Comparison of ENCODE assay signal across 14 cellular contexts in the genomic region with DNA sequence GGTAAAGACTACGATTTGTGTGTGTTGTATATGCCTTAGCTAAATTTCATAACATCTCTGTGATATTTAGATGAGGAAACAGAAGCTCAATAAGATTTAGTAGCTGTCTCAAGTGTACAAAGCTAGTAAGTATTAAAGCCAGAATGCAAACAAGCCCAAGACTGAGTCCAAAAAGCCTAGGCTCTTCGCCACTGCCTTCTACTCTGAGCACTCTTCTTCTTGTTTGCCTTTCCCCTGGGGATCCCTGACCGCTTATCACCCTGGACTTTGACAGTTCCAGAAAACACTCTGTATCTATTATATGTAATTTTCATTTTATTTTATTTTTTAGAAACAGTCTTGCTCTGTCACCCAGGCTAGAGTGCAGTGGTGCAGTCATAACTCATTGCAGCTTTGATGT. TPM values are rescaled to one million over a fixed set of nuclear protein-coding genes. Genes with fewer than 3 reads are reported as not detected.
DNase-seq lines count a peak whose midpoint lies in the region; ATAC-seq and TF ChIP-seq lines count a peak whose summit lies in the region.
"Had no signal": no experiment of that assay in that cellular context is flagged by ENCODE, and none has a peak within 500 bp of the region (broad histone marks: within the 10 kb centered on the region; RNA-seq: fewer than 3 reads in every experiment).

No MANE protein-coding gene starts in this region.

- POLR2A ChIA-PET in RWPE1 (lab: Yijun Ruan, JAX; ENCODE audit: low non-redundant PET), result no interaction called here
- POLR2A ChIA-PET in CD8-positive, alpha-beta T cell (lab: Charles Lee), result interaction anchor here (0.6 to 1.0 kb wide), 3 partner anchors 10 to 689 kb away, joined by 3 read pairs; no protein-coding TSS in a partner anchor

- H3K36me3 ChIP-seq in trophoblast cell (ENCODE audit: control insufficient read depth in 1 of 2, insufficient read depth in 2 of 2, low read length in 2 of 2), result peaks cover 10 to 11% of the 10 kb centered on the region in 2 experiments
- peaks cover 7% of the 10 kb centered on the region for H3K36me3 ChIP-seq in CD8-positive, alpha-beta T cell (ENCODE audit: insufficient read depth, low read length)

- no peak overlapping the region for H2BK120ac ChIP-seq in trophoblast cell (ENCODE audit: insufficient read depth, low read length, poor library complexity)

- peak overlapping the region; percentile 19 for H3K27ac Mint-ChIP-seq in T-helper 2 cell treated with Interferon-gamma antibody and Interleukin-4, amounts not matched to agents 5 μg/mL and 100 μg/mL, for 36 hours
- peak overlapping the region; percentile 19 for H3K27ac Mint-ChIP-seq in activated T-helper 17 cell treated with anti-CD3 and anti-CD28 coated beads, Interleukin-2, amount 50 U/mL, for 72 hours
- no peak overlapping the region for H3K27ac Mint-ChIP-seq in CD8-positive, alpha-beta T cell

- peaks cover 8% of the 10 kb centered on the region for H3K9me3 ChIP-seq in trophoblast cell (ENCODE audit: insufficient read depth, low read depth, low read length)
- no peaks in the 10 kb centered on the region for H3K9me3 ChIP-seq in CD8-positive, alpha-beta T cell (ENCODE audit: low read length)

- no peak overlapping the region for H3K14ac ChIP-seq in trophoblast cell (ENCODE audit: low read length)

- peak overlapping the region; percentile 19 for H3K4ac ChIP-seq in trophoblast cell (ENCODE audit: low read depth, low read length)

- H3K18ac ChIP-seq in trophoblast cell (ENCODE audit: low read length), result no peak overlapping the region

- H4K8ac ChIP-seq in trophoblast cell (ENCODE audit: low read depth, low read length), result no peak overlapping the region

- no peak overlapping the region for H4K91ac ChIP-seq in trophoblast cell (ENCODE audit: low read depth, low read length)

- peaks cover 54% of the 10 kb centered on the region for H3K4me1 Mint-ChIP-seq in T-helper 2 cell treated with Interferon-gamma antibody and Interleukin-4, amounts not matched to agents 5 μg/mL and 100 μg/mL, for 36 hours (ENCODE audit: low read depth)
- peaks cover 38% of the 10 kb centered on the region for H3K4me1 Mint-ChIP-seq in activated T-helper 17 cell treated with anti-CD3 and anti-CD28 coated beads, Interleukin-2, amount 50 U/mL, for 72 hours
- H3K4me1 Mint-ChIP-seq in CD8-positive, alpha-beta T cell (ENCODE audit: low read depth), result peaks cover 83% of the 10 kb centered on the region

- no peak for TF ChIP-seq CTCF in RWPE1 (conservative IDR thresholded peaks at IDR 0.05; ENCODE audit: low read depth)
- TF ChIP-seq CTCF in CD8-positive, alpha-beta T cell (IDR thresholded peaks at IDR 0.05), result no peak

- H3K4me3 Mint-ChIP-seq in T-helper 2 cell treated with Interferon-gamma antibody and Interleukin-4, amounts not matched to agents 5 μg/mL and 100 μg/mL, for 36 hours, result no peak overlapping the region
- H3K4me3 Mint-ChIP-seq in activated T-helper 17 cell treated with anti-CD3 and anti-CD28 coated beads, Interleukin-2, amount 50 U/mL, for 72 hours, result peak overlapping the region; percentile 41
- H3K4me3 Mint-ChIP-seq in CD8-positive, alpha-beta T cell, result no peak overlapping the region

- H3K27ac ChIP-seq in trophoblast cell (ENCODE audit: low read depth, low read length), result no peak overlapping the region
- no peak overlapping the region for H3K27ac ChIP-seq in RWPE1
- no peak overlapping the region for H3K27ac ChIP-seq in CD8-positive, alpha-beta T cell (ENCODE audit: low read depth, low read length)
- H3K27ac ChIP-seq: A549, coronary artery had no signal

- no peaks in the 10 kb centered on the region for H3K79me1 ChIP-seq in trophoblast cell (ENCODE audit: low read length)

- no peak overlapping the region for H3K4me3 ChIP-seq in trophoblast cell (ENCODE audit: low read depth, low read length)
- H3K4me3 ChIP-seq in CD8-positive, alpha-beta T cell (ENCODE audit: low read depth, low read length), result no peak overlapping the region
- H3K4me3 ChIP-seq: A549, coronary artery had no signal

- CTCF ChIA-PET in RWPE1 (lab: Yijun Ruan, JAX), result no interaction called here
- CTCF ChIA-PET in CD8-positive, alpha-beta T cell (lab: Charles Lee), result interaction anchor here (1.1 to 7.4 kb wide), 8 partner anchors 8 to 238 kb away, joined by 3 to 69 read pairs (median 4); no protein-coding TSS in a partner anchor

- peaks cover 6% of the 10 kb centered on the region for H3K79me2 ChIP-seq in trophoblast cell (ENCODE audit: control insufficient read depth, insufficient read depth, low read length, poor library complexity)

- no peak overlapping the region for H3K4me2 ChIP-seq in trophoblast cell (ENCODE audit: low read length)
- H3K4me2 ChIP-seq: A549 had no signal

- intact Hi-C loops in CD8-positive, alpha-beta T cell (cut with DNase I, micrococcal nuclease), result loop anchor here (5.0 to 10.0 kb wide), 4 partner anchors 120 to 1532 kb away; no protein-coding TSS in a partner anchor

- peak; percentile 3 for ATAC-seq in HG03342 (IDR thresholded peaks at IDR 0.05; ENCODE audit: unreplicated experiment)
- no peak for ATAC-seq in activated T-helper 17 cell treated with anti-CD3 and anti-CD28 coated beads, Interleukin-2, amount 50 U/mL, for 72 hours (replicated peaks)
- ATAC-seq in CD8-positive, alpha-beta T cell, result no peak
- ATAC-seq: A549 had no signal

- no peak overlapping the region for H3K23ac ChIP-seq in trophoblast cell (ENCODE audit: low read length)

- WGBS in trophoblast cell (ENCODE audit: extremely low coverage, insufficient coverage, insufficient read length), result no CpG with 5 or more reads among the region's 3 CpGs

- peaks cover 21% of the 10 kb centered on the region for H3K9me3 Mint-ChIP-seq in T-helper 2 cell treated with Interferon-gamma antibody and Interleukin-4, amounts not matched to agents 5 μg/mL and 100 μg/mL, for 36 hours
- H3K9me3 Mint-ChIP-seq in activated T-helper 17 cell treated with anti-CD3 and anti-CD28 coated beads, Interleukin-2, amount 50 U/mL, for 72 hours, result no peaks in the 10 kb centered on the region
- no peaks in the 10 kb centered on the region for H3K9me3 Mint-ChIP-seq in CD8-positive, alpha-beta T cell

- no peak overlapping the region for H2AFZ ChIP-seq in trophoblast cell (ENCODE audit: insufficient read depth, low read length, poor library complexity)

- no peak overlapping the region for H3K9ac ChIP-seq in trophoblast cell (ENCODE audit: low read length)

- no peak overlapping the region for H4K12ac ChIP-seq in trophoblast cell (ENCODE audit: low read depth, low read length)

- no peak for DNase-seq in T-helper 2 cell treated with Interferon-gamma antibody and Interleukin-4, amounts not matched to agents 5 μg/mL and 100 μg/mL, for 36 hours (ENCODE audit: low spot score)
- DNase-seq in T-helper 2 cell, result no peak
- DNase-seq in trophoblast cell, result no peak
- no peak for DNase-seq in NCI-H526 treated with DMSO at 0.1 percent for 48 hours (lab: John Stamatoyannopoulos, UW)
- no peak for DNase-seq in RWPE1 (ENCODE audit: low spot score)
- no peak for DNase-seq in CD8-positive, alpha-beta T cell
- DNase-seq: activated CD4-positive, alpha-beta T cell treated with anti-CD3 and anti-CD28 coated beads for 1 hour; NCI-H1048; occipital lobe; T-helper 1 cell had no signal

- H2BK5ac ChIP-seq in trophoblast cell (ENCODE audit: low read depth, low read length, poor library complexity), result no peak overlapping the region

- H2AK5ac ChIP-seq in trophoblast cell (ENCODE audit: low read length), result no peak overlapping the region

- peaks cover 48% of the 10 kb centered on the region for H3K36me3 Mint-ChIP-seq in T-helper 2 cell treated with Interferon-gamma antibody and Interleukin-4, amounts not matched to agents 5 μg/mL and 100 μg/mL, for 36 hours (ENCODE audit: low read depth)
- H3K36me3 Mint-ChIP-seq in activated T-helper 17 cell treated with anti-CD3 and anti-CD28 coated beads, Interleukin-2, amount 50 U/mL, for 72 hours (ENCODE audit: low read depth), result peaks cover 78% of the 10 kb centered on the region
- peaks cover 43% of the 10 kb centered on the region for H3K36me3 Mint-ChIP-seq in CD8-positive, alpha-beta T cell

- no peaks in the 10 kb centered on the region for H3K27me3 Mint-ChIP-seq in T-helper 2 cell treated with Interferon-gamma antibody and Interleukin-4, amounts not matched to agents 5 μg/mL and 100 μg/mL, for 36 hours (ENCODE audit: low read depth)
- no peaks in the 10 kb centered on the region for H3K27me3 Mint-ChIP-seq in activated T-helper 17 cell treated with anti-CD3 and anti-CD28 coated beads, Interleukin-2, amount 50 U/mL, for 72 hours
- no peaks in the 10 kb centered on the region for H3K27me3 Mint-ChIP-seq in CD8-positive, alpha-beta T cell (ENCODE audit: low read depth)

- H2BK12ac ChIP-seq in trophoblast cell (ENCODE audit: low read length), result no peak overlapping the region

- no peaks in the 10 kb centered on the region for H3K4me1 ChIP-seq in trophoblast cell (ENCODE audit: control insufficient read depth in 1 of 2, insufficient read depth in 2 of 2, low read length in 2 of 2)
- peaks cover 44% of the 10 kb centered on the region for H3K4me1 ChIP-seq in CD8-positive, alpha-beta T cell (ENCODE audit: insufficient read depth, low read length)

- H3K27me3 ChIP-seq in trophoblast cell (ENCODE audit: insufficient read depth, low read length), result no peaks in the 10 kb centered on the region
- no peaks in the 10 kb centered on the region for H3K27me3 ChIP-seq in CD8-positive, alpha-beta T cell (ENCODE audit: insufficient read depth, low read length)

RNA-seq across cellular contexts. Expression of a gene that starts 5.8 kb away (rescaled TPM):
- total RNA-seq in activated T-helper 17 cell treated with anti-CD3 and anti-CD28 coated beads, Interleukin-2, amount 50 U/mL, for 72 hours, result 10 to 100 TPM; 50.6 to 97.3 TPM
- 141 and 148 TPM in 2 replicates for polyA plus RNA-seq in trophoblast cell (2013)
- total RNA-seq in CD8-positive, alpha-beta T cell, result 10 to 100 TPM; 42.7 to 47.5 TPM
